ENCODE assay signal across 21 cellular contexts in genomic region chr3:152638217-152638616, GRCh38.
"Had no signal": no experiment of that assay in that cellular context is flagged by ENCODE, and none has a peak within 500 bp of the region (broad histone marks: within the 10 kb centered on the region; RNA-seq: fewer than 3 reads in every experiment).

No MANE protein-coding gene starts in this region.

- FAIRE-seq: bronchial epithelial cell, kidney, pancreas had no signal

- H3K4me3 ChIP-seq: gastroesophageal sphincter, pancreas, psoas muscle, suprapubic skin, transverse colon had no signal

- ATAC-seq: activated CD4-positive, alpha-beta T cell treated with anti-CD3 and anti-CD28 coated beads for 36 hours; natural killer cell; psoas muscle; stimulated activated effector memory CD8-positive, alpha-beta T cell treated with anti-CD3 and anti-CD28 coated beads, Interleukin-12 subunit alpha, Interleukin-12 subunit beta, amount 100 ng/mL, for 72 hours; stimulated activated naive CD8-positive, alpha-beta T cell treated with anti-CD3 and anti-CD28 coated beads, Interleukin-15, amount 100 ng/mL, for 72 hours had no signal

- H3K9me3 ChIP-seq: gastroesophageal sphincter, pancreas, psoas muscle, suprapubic skin, transverse colon had no signal

- H3K27me3 ChIP-seq: gastroesophageal sphincter, pancreas, suprapubic skin, transverse colon had no signal

- H3K27ac ChIP-seq: gastroesophageal sphincter, pancreas, psoas muscle had no signal

- DNase-seq: activated CD4-positive, alpha-beta T cell treated with anti-CD3 and anti-CD28 coated beads for 36 hours; activated CD4-positive, alpha-beta T cell treated with anti-CD3 and anti-CD28 coated beads, Interleukin-2, amount 50 U/mL, for 4 hours; activated CD8-positive, alpha-beta memory T cell treated with anti-CD3 and anti-CD28 coated beads for 24 hours; activated CD8-positive, alpha-beta memory T cell treated with anti-CD3 and anti-CD28 coated beads, Interleukin-2, amount 50 U/mL, for 4 hours; activated naive CD4-positive, alpha-beta T cell treated with Interleukin-2 at 50 U/mL for 16 hours; activated naive CD8-positive, alpha-beta T cell treated with anti-CD3 and anti-CD28 coated beads for 36 hours; activated T-cell treated with anti-CD3 and anti-CD28 coated beads, Interleukin-2, amount 50 U/mL, for 48 hours; effector CD4-positive, alpha-beta T cell; kidney; natural killer cell; pancreas; psoas muscle; right cardiac atrium; stimulated activated CD4-positive, alpha-beta T cell treated with anti-CD3 and anti-CD28 coated beads, Interleukin-2, amount 100 ng/mL, for 24 hours; stimulated activated naive CD8-positive, alpha-beta T cell treated with anti-CD3 and anti-CD28 coated beads, Interleukin-15, amount 100 ng/mL, for 72 hours; T-helper 9 cell; transverse colon had no signal

- H3K36me3 ChIP-seq: gastroesophageal sphincter, pancreas, suprapubic skin, transverse colon had no signal

- H3K4me1 ChIP-seq: gastroesophageal sphincter, pancreas, psoas muscle had no signal
